Comparison of ENCODE assay signal across 8 cellular contexts in the genomic region with DNA sequence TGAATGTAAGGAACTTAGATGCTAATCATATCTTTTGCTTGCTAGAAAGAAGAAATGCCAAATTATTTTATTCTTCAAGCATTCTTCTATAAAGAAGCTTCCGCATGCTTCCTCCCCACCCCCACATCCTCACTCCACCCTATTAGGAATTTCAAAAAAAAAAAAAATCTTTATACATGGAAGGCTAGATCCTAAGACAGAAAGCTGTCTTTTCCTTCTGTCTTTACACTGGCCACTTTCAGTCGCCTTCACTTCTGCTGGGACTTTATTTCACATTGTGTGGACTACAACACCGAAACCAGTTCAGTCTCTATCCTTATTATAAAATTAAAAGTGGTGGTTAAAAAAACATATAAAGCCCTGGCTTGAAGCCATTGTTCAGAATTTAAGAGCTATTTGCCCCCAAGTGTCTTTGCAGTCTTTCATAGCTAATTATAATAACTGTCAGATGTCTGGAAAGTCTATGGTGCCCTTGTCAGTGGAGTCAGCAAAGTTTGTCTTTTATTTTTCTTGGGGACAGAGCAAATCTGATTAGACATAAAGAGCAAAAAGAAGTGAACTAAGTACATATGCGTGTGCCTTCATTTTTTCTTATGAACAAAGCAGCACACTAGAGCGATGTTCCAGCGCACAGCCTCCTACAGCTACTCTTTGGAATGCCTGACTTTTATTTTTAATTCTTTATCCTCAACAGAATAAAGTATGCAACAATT.
DNase-seq lines count a peak whose midpoint lies in the region; ATAC-seq and TF ChIP-seq lines count a peak whose summit lies in the region.

No MANE protein-coding gene starts in this region.

- H3K9ac ChIP-seq in SK-N-MC (ENCODE audit: insufficient read length): peak overlapping the region; percentile 95

- 10 to 14% methylated on average over 6 of the region's 6 CpGs for WGBS in esophagus squamous epithelium, 2 donors

- H3K27me3 ChIP-seq in esophagus squamous epithelium: no peaks in the 10 kb centered on the region

- no peak for TF ChIP-seq POLR2A in esophagus squamous epithelium (IDR thresholded peaks at IDR 0.05)

- H3K36me3 ChIP-seq in SK-N-MC (ENCODE audit: insufficient read depth, low read length) (peaks cover 39% of the 10 kb centered on the region), esophagus squamous epithelium (no peaks in the 10 kb centered on the region)

- H3K4me3 ChIP-seq in AG04449 (ENCODE audit: low read depth, low read length) (peak overlapping the region; percentile 87), GM12865 (ENCODE audit: low read depth, low read length) (peak overlapping the region; percentile 67), SK-N-MC (peak overlapping the region; percentile 96), esophagus squamous epithelium (peak overlapping the region in 3 of 4 donors; percentile 46 to 68 (median 48))

- CTCF ChIA-PET in AG04449 (lab: Yijun Ruan, JAX): interaction anchor here (1.0 to 1.6 kb wide), 7 partner anchors 13 to 528 kb away, joined by 3 to 6 read pairs (median 4); no protein-coding TSS in a partner anchor

- TF ChIP-seq CTCF in AG04449 (IDR thresholded peaks at IDR 0.05; ENCODE audit: insufficient read depth, low read length, missing control alignments) (no peak), GM12865 (IDR thresholded peaks at IDR 0.05; ENCODE audit: insufficient read depth, low read depth, low read length, missing control alignments) (no peak), esophagus squamous epithelium (IDR thresholded peaks at IDR 0.05) (no peak), omental fat pad (IDR thresholded peaks at IDR 0.05) (no peak)

- POLR2A ChIA-PET in AG04449 (lab: Yijun Ruan, JAX): interaction anchor here (0.7 to 1.4 kb wide), 5 partner anchors 26 to 187 kb away, joined by 3 to 8 read pairs (median 5); no protein-coding TSS in a partner anchor

- no peaks in the 10 kb centered on the region for H3K4me1 ChIP-seq in esophagus squamous epithelium

- DNase-seq in AG04449 (ENCODE audit: low read depth, low spot score): no peak
- DNase-seq in GM12865 (ENCODE audit: low read depth): no peak
- no peak for DNase-seq in SK-N-MC (ENCODE audit: low read depth, low spot score)
- no peak for DNase-seq in esophagus squamous epithelium (lab: John Stamatoyannopoulos, UW)
- no peak for DNase-seq in omental fat pad (ENCODE audit: low spot score)
- DNase-seq in stimulated activated CD4-positive, alpha-beta T cell treated with anti-CD3 and anti-CD28 coated beads, Interleukin-12 subunit alpha, Interleukin-12 subunit beta, amount 100 ng/mL, for 4 hours: no peak

- H3K9me3 ChIP-seq in SK-N-MC (ENCODE audit: low read depth, low read length) (no peaks in the 10 kb centered on the region), esophagus squamous epithelium (no peaks in the 10 kb centered on the region)

- intact Hi-C loops in esophagus squamous epithelium (cut with DNase I): no loop called here

- ATAC-seq in omental fat pad (ENCODE audit: low FRiP score) (peak; percentile 62), GM19324 (IDR thresholded peaks at IDR 0.05; ENCODE audit: low FRiP score, unreplicated experiment) (no peak), GM21360 (IDR thresholded peaks at IDR 0.05; ENCODE audit: unreplicated experiment) (no peak)

- H3K27ac ChIP-seq in SK-N-MC: peak overlapping the region; percentile 96
- H3K27ac ChIP-seq in esophagus squamous epithelium: peak overlapping the region; percentile 3 to 75 (median 68)
